8 cellular contexts compared by ENCODE assay signal in the genomic region with DNA sequence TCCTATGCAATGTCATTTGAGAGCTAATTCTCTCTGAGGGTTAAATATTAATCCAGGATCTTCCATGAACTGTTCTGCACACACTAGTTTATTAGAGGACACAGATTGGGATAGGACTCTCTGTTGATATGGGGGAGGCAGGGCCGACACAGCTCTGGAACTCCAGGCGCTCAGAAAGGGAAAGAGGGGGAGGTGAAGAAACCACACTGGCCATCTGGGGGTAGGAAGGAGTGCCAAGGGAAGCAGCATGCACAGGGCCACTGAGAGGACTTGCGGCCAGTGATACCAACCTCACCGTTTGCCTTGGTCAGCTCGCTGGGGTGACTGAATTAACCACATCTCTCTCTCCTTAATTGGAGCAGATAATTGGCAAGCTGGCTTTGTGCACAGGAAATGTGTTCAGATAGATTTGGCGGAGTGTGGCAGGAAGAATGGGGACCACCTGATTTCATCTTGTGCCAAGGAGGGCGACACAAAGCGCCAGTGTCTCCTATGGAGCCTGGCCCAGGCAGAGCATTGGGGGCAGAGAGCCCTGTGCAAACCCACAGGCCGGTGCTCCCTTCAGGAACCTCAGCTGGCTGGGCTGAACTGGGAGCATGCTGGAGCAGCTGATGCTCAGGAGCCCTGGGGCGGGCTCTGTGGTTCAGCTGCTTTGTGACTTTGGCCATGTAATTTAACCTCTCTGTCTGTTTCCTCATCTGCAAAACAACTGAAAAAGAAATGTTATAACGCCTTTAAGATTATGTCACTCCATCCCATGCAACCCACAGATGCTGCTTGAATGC. TPM values are rescaled to one million over a fixed set of nuclear protein-coding genes. Genes with fewer than 3 reads are reported as not detected.
DNase-seq lines count a peak whose midpoint lies in the region; ATAC-seq lines count a peak whose summit lies in the region.

No MANE protein-coding gene starts in this region.

- no peaks in the 10 kb centered on the region for H3K27me3 ChIP-seq in layer of hippocampus (ENCODE audit: control insufficient read depth, insufficient read depth, low read length)

- peak overlapping the region; percentile 70 for H3K27ac Mint-ChIP-seq in activated T-helper 1 cell treated with anti-CD3 and anti-CD28 coated beads, Interleukin-12 subunit alpha, Interleukin-12 subunit beta, Interleukin-2, Interleukin-4 antibody, amounts not matched to agents 30 ng/mL and 10 ng/mL and 1 ng/mL, durations not matched to agents 14 hours and 24 hours and 36 hours

- no peaks in the 10 kb centered on the region for H3K36me3 Mint-ChIP-seq in activated T-helper 1 cell treated with anti-CD3 and anti-CD28 coated beads, Interleukin-12 subunit alpha, Interleukin-12 subunit beta, Interleukin-2, Interleukin-4 antibody, amounts not matched to agents 30 ng/mL and 10 ng/mL and 1 ng/mL, durations not matched to agents 14 hours and 24 hours and 36 hours (ENCODE audit: low read depth)

- peak overlapping the region; percentile 92 for H3K27ac ChIP-seq in layer of hippocampus (ENCODE audit: low read depth, low read length)

- peaks cover 54% of the 10 kb centered on the region for H3K4me1 Mint-ChIP-seq in activated T-helper 1 cell treated with anti-CD3 and anti-CD28 coated beads, Interleukin-12 subunit alpha, Interleukin-12 subunit beta, Interleukin-2, Interleukin-4 antibody, amounts not matched to agents 30 ng/mL and 10 ng/mL and 1 ng/mL, durations not matched to agents 14 hours and 24 hours and 36 hours (ENCODE audit: low read depth)

- H3K9me3 Mint-ChIP-seq in activated T-helper 1 cell treated with anti-CD3 and anti-CD28 coated beads, Interleukin-12 subunit alpha, Interleukin-12 subunit beta, Interleukin-2, Interleukin-4 antibody, amounts not matched to agents 30 ng/mL and 10 ng/mL and 1 ng/mL, durations not matched to agents 14 hours and 24 hours and 36 hours = no peaks in the 10 kb centered on the region

- H3K27me3 Mint-ChIP-seq in activated T-helper 1 cell treated with anti-CD3 and anti-CD28 coated beads, Interleukin-12 subunit alpha, Interleukin-12 subunit beta, Interleukin-2, Interleukin-4 antibody, amounts not matched to agents 30 ng/mL and 10 ng/mL and 1 ng/mL, durations not matched to agents 14 hours and 24 hours and 36 hours (ENCODE audit: insufficient read depth) = no peaks in the 10 kb centered on the region

- DNase-seq in Right ventricle myocardium inferior (ENCODE audit: missing footprints) = no peak
- no peak for DNase-seq in cardiac septum (ENCODE audit: low spot score)
- no peak for DNase-seq in activated T-helper 1 cell treated with anti-CD3 and anti-CD28 coated beads, Interleukin-12 subunit alpha, Interleukin-12 subunit beta, Interleukin-2, Interleukin-4 antibody, amounts not matched to agents 30 ng/mL and 10 ng/mL and 1 ng/mL, durations not matched to agents 14 hours and 24 hours and 36 hours (ENCODE audit: low spot score)
- no peak for DNase-seq in central memory CD4-positive, alpha-beta T cell
- no peak for DNase-seq in HUDEP-2 (lab: John Stamatoyannopoulos, UW; ENCODE audit: unreplicated experiment in 76 of 76)

- peak overlapping the region; percentile 57 for H3K4me3 Mint-ChIP-seq in activated T-helper 1 cell treated with anti-CD3 and anti-CD28 coated beads, Interleukin-12 subunit alpha, Interleukin-12 subunit beta, Interleukin-2, Interleukin-4 antibody, amounts not matched to agents 30 ng/mL and 10 ng/mL and 1 ng/mL, durations not matched to agents 14 hours and 24 hours and 36 hours

- ATAC-seq in Right ventricle myocardium inferior (peak; percentile 37), esophagus mucosa (no peak), HG02970 (IDR thresholded peaks at IDR 0.05; ENCODE audit: low FRiP score, unreplicated experiment) (no peak)

- intact Hi-C loops in Right ventricle myocardium inferior (cut with DNase I) (no loop called here), cardiac septum (cut with DNase I) (loop anchor here (5.0 kb wide), 1 partner anchor 168 kb away; no protein-coding TSS in a partner anchor)
- intact Hi-C loops in activated T-helper 1 cell treated with anti-CD3 and anti-CD28 coated beads, Interleukin-12 subunit alpha, Interleukin-12 subunit beta, Interleukin-2, Interleukin-4 antibody, amounts not matched to agents 30 ng/mL and 10 ng/mL and 1 ng/mL, durations not matched to agents 14 hours and 24 hours and 36 hours (cut with micrococcal nuclease) = no loop called here

RNA-seq across cellular contexts. Expression of gene PPP1R21, which starts 25.4 kb away (rescaled TPM):
- 9.5 TPM for total RNA-seq in Right ventricle myocardium inferior
- 13.0 TPM for total RNA-seq in cardiac septum
- total RNA-seq in activated T-helper 1 cell treated with anti-CD3 and anti-CD28 coated beads, Interleukin-12 subunit alpha, Interleukin-12 subunit beta, Interleukin-2, Interleukin-4 antibody, amounts not matched to agents 30 ng/mL and 10 ng/mL and 1 ng/mL, durations not matched to agents 14 hours and 24 hours and 36 hours = 16.2 and 18.8 TPM in 2 replicates
- 22.2 TPM for total RNA-seq in esophagus mucosa
